In genomic region chr6:125584468-125584939, GRCh38 we compare ENCODE assay signal across 10 cellular contexts.
DNase-seq lines count a peak whose midpoint lies in the region; ATAC-seq, FAIRE-seq and TF ChIP-seq lines count a peak whose summit lies in the region.
"Had no signal": no experiment of that assay in that cellular context is flagged by ENCODE, and none has a peak within 500 bp of the region (broad histone marks: within the 10 kb centered on the region; RNA-seq: fewer than 3 reads in every experiment).

No MANE protein-coding gene starts in this region.

- no peaks in the 10 kb centered on the region for H3K27me3 ChIP-seq in H9 (ENCODE audit: insufficient read depth, low read length)

- no peak overlapping the region for H3K27ac ChIP-seq in H9 (ENCODE audit: insufficient read length, low read depth, low read length)

- ATAC-seq in naive thymus-derived CD8-positive, alpha-beta T cell: no peak
- ATAC-seq in GM18861 (IDR thresholded peaks at IDR 0.05; ENCODE audit: unreplicated experiment) (no peak), GM19035 (IDR thresholded peaks at IDR 0.05; ENCODE audit: unreplicated experiment) (no peak)
- ATAC-seq: effector memory CD8-positive, alpha-beta T cell had no signal

- H3K9me3 Mint-ChIP-seq in H9: no peaks in the 10 kb centered on the region
- peaks cover 2% of the 10 kb centered on the region for H3K9me3 Mint-ChIP-seq in osteocyte (ENCODE audit: unreplicated experiment)
- H3K9me3 Mint-ChIP-seq in naive thymus-derived CD8-positive, alpha-beta T cell: peaks cover 0 to 1% (median 0%) of the 10 kb centered on the region in 9 donors
- H3K9me3 Mint-ChIP-seq: effector memory CD8-positive, alpha-beta T cell had no signal

- no peak overlapping the region for H2AFZ ChIP-seq in H9 (ENCODE audit: low read length)

- H3K27ac Mint-ChIP-seq in H9 (peak overlapping the region in 1 of 3 experiments; percentile 76; a peak in 4 of 7 replicates), osteocyte (ENCODE audit: unreplicated experiment) (peak overlapping the region; percentile 87)
- no peak overlapping the region for H3K27ac Mint-ChIP-seq in naive thymus-derived CD8-positive, alpha-beta T cell
- H3K27ac Mint-ChIP-seq: effector memory CD8-positive, alpha-beta T cell had no signal

- TF ChIP-seq CTCF in H9 (conservative IDR thresholded peaks at IDR 0.05) (0 out of 3 replicates have a peak, but pooled peaks have one; percentile 17), osteocyte (IDR thresholded peaks at IDR 0.05) (peak; percentile 41)

- DNase-seq in H9 (peak; percentile 89), RPMI7951 (ENCODE audit: low read depth) (peak; percentile 35), globus pallidus (ENCODE audit: low spot score) (peak; percentile 92), osteocyte (ENCODE audit: extremely low spot score, unreplicated experiment) (peak; percentile 90), urothelium cell line (ENCODE audit: low spot score) (no peak)
- DNase-seq in naive thymus-derived CD8-positive, alpha-beta T cell: no peak
- DNase-seq: effector memory CD8-positive, alpha-beta T cell; stimulated activated CD4-positive, alpha-beta T cell treated with anti-CD3 and anti-CD28 coated beads, Interleukin-2, amount 100 ng/mL, for 24 hours had no signal

- H3K4me1 Mint-ChIP-seq in H9: peaks cover 42 to 46% of the 10 kb centered on the region in 2 experiments
- H3K4me1 Mint-ChIP-seq in osteocyte (ENCODE audit: unreplicated experiment): peaks cover 41% of the 10 kb centered on the region
- no peaks in the 10 kb centered on the region for H3K4me1 Mint-ChIP-seq in naive thymus-derived CD8-positive, alpha-beta T cell

- H3K4me3 Mint-ChIP-seq in H9 (no peak overlapping the region; a peak in 1 of 5 replicates), osteocyte (ENCODE audit: unreplicated experiment) (no peak overlapping the region)
- H3K4me3 Mint-ChIP-seq in naive thymus-derived CD8-positive, alpha-beta T cell: no peak overlapping the region
- H3K4me3 Mint-ChIP-seq: effector memory CD8-positive, alpha-beta T cell had no signal

- H2BK15ac ChIP-seq in H9 (ENCODE audit: low read depth, low read length): no peak overlapping the region

- H3K56ac ChIP-seq in H9 (ENCODE audit: insufficient read length, low read depth, low read length): no peak overlapping the region

- no peaks in the 10 kb centered on the region for H3K79me1 ChIP-seq in H9 (ENCODE audit: insufficient read depth, low read depth, low read length, poor library complexity, severe bottlenecking)

- H3K23me2 ChIP-seq in H9 (ENCODE audit: insufficient read length, low read depth, low read length, poor library complexity, severe bottlenecking): no peaks in the 10 kb centered on the region

- H3K23ac ChIP-seq in H9 (ENCODE audit: insufficient read length, low read depth, low read length): no peak overlapping the region

- no peak overlapping the region for H4K8ac ChIP-seq in H9 (replicated peaks; ENCODE audit: insufficient read length, low read depth, low read length)

- H3K18ac ChIP-seq in H9 (ENCODE audit: insufficient read length, low read depth, low read length): no peak overlapping the region

- no peak overlapping the region for H3T11ph ChIP-seq in H9 (ENCODE audit: low read length)

- no peak overlapping the region for H3K14ac ChIP-seq in H9 (ENCODE audit: insufficient read depth, low read length)

- POLR2A ChIA-PET in naive thymus-derived CD8-positive, alpha-beta T cell (lab: Charles Lee): no interaction called here

- no peak overlapping the region for H2AK5ac ChIP-seq in H9 (ENCODE audit: insufficient read length, low read length)

- whole genome bisulfite sequencing in H9 (ENCODE audit: extremely low coverage, insufficient read length, low lambda C conversion rate): no CpG with 5 or more reads among the region's 9 CpGs

- peak overlapping the region; percentile 7 for H3K4me2 ChIP-seq in H9 (ENCODE audit: insufficient read depth, insufficient read length, low read length)

- peaks cover 2% of the 10 kb centered on the region for H4K20me1 ChIP-seq in H9 (ENCODE audit: control insufficient read depth, insufficient read depth, insufficient read length)

- H4K91ac ChIP-seq in H9 (ENCODE audit: insufficient read length, low read depth, low read length): no peak overlapping the region

- peaks cover 14% of the 10 kb centered on the region for H3K4me1 ChIP-seq in H9 (ENCODE audit: insufficient read depth, low read length)

- no peaks in the 10 kb centered on the region for H3K9me3 ChIP-seq in H9 (ENCODE audit: control insufficient read depth, low read depth, low read length)

- no peak overlapping the region for H4K5ac ChIP-seq in H9 (ENCODE audit: insufficient read length, low read depth, low read length)

- H3K79me2 ChIP-seq in H9 (ENCODE audit: insufficient read depth, low read length): no peaks in the 10 kb centered on the region

- H3K9ac ChIP-seq in H9 (ENCODE audit: extremely low read depth, insufficient read length, low read length): no peak overlapping the region

- no peak for FAIRE-seq in urothelium cell line (lab: Jason Lieb, UNC)

- H2BK120ac ChIP-seq in H9 (ENCODE audit: low read depth, low read length, poor library complexity, severe bottlenecking): no peak overlapping the region

- H2BK5ac ChIP-seq in H9 (ENCODE audit: insufficient read length, low read length): no peak overlapping the region

- H3K27me3 Mint-ChIP-seq in H9 (ENCODE audit: low read depth) (no peaks in the 10 kb centered on the region), osteocyte (ENCODE audit: unreplicated experiment) (no peaks in the 10 kb centered on the region)
- peaks cover 3 to 38% (median 18%) of the 10 kb centered on the region in 5 donors for H3K27me3 Mint-ChIP-seq in naive thymus-derived CD8-positive, alpha-beta T cell

- H3K4ac ChIP-seq in H9 (ENCODE audit: low read depth, low read length): no peak overlapping the region

- no peaks in the 10 kb centered on the region for H3K36me3 Mint-ChIP-seq in H9 (ENCODE audit: insufficient read depth in 1 of 3, low read depth in 3 of 3)
- H3K36me3 Mint-ChIP-seq in osteocyte (ENCODE audit: unreplicated experiment): no peaks in the 10 kb centered on the region
- H3K36me3 Mint-ChIP-seq in naive thymus-derived CD8-positive, alpha-beta T cell: no peaks in the 10 kb centered on the region

- no peak overlapping the region for H2BK20ac ChIP-seq in H9 (ENCODE audit: low read depth, low read length, poor library complexity, severe bottlenecking)

- no peak overlapping the region for H2BK12ac ChIP-seq in H9 (ENCODE audit: insufficient read length, low read depth, low read length)

Comparison
In these comparisons a context has a peak if more than half of its experiments do, and no peak if none do; other contexts are left out.
1. DNase-seq: peak in H9 (single experiment), RPMI7951 (single experiment), globus pallidus (single experiment) and osteocyte (single experiment); none in urothelium cell line (single experiment) and naive thymus-derived CD8-positive, alpha-beta T cell (0 of 10).